ENCODE assay signal across 31 cellular contexts in genomic region chr9:137148661-137149060, GRCh38. TPM values are rescaled to one million over a fixed set of nuclear protein-coding genes. Genes with fewer than 3 reads are reported as not detected.
"Had no signal": no experiment of that assay in that cellular context is flagged by ENCODE, and none has a peak within 500 bp of the region (broad histone marks: within the 10 kb centered on the region; RNA-seq: fewer than 3 reads in every experiment).

No MANE protein-coding gene starts in this region.

- H3K4me3 ChIP-seq: coronary artery, gastrocnemius medialis, hepatocyte, ovary, skin epidermis, testis had no signal

- H3K4me1 ChIP-seq: gastrocnemius medialis, testis had no signal

- H3K27me3 ChIP-seq: ovary, testis had no signal

- H3K9me3 ChIP-seq: gastrocnemius medialis, ovary, testis had no signal

- H3K27ac ChIP-seq: coronary artery, gastrocnemius medialis, hepatocyte, ovary, skin epidermis, testis had no signal

- DNase-seq: activated CD4-positive, alpha-beta T cell treated with anti-CD3 and anti-CD28 coated beads for 36 hours; activated CD4-positive, alpha-beta T cell treated with anti-CD3 and anti-CD28 coated beads, Interleukin-2, amount 50 U/mL, for 4 hours; activated CD4-positive, CD25-positive, alpha-beta regulatory T cell; activated effector memory CD4-positive, alpha-beta T cell treated with Interleukin-2 at 50 U/mL for 16 hours; activated naive CD4-positive, alpha-beta T cell treated with Interleukin-2 at 50 U/mL for 16 hours; activated T-cell treated with anti-CD3 and anti-CD28 coated beads for 4 hours; activated T-cell treated with anti-CD3 and anti-CD28 coated beads, Interleukin-2, amount 50 U/mL, for 72 hours; anterior cingulate cortex; cerebellar nuclear complex; effector memory CD8-positive, alpha-beta T cell; erythroblast; gastrocnemius medialis; kidney; left colon; naive B cell; nephron progenitor cell; ovary; stimulated activated CD4-positive, alpha-beta T cell treated with anti-CD3 and anti-CD28 coated beads, Interleukin-12 subunit alpha, Interleukin-12 subunit beta, amount 100 ng/mL, for 4 hours; stimulated activated CD4-positive, alpha-beta T cell treated with anti-CD3 and anti-CD28 coated beads, Interleukin-4, amount 100 ng/mL, for 1 hour; stimulated activated naive CD8-positive, alpha-beta T cell treated with anti-CD3 and anti-CD28 coated beads, Interleukin-15, Interleukin-2, amounts not matched to agents 100 U/mL and 50 U/mL, for 24 hours; testis; trophoblast cell had no signal

- H3K36me3 ChIP-seq: gastrocnemius medialis, ovary had no signal

- ATAC-seq: activated CD4-positive, alpha-beta T cell treated with anti-CD3 and anti-CD28 coated beads for 36 hours; activated T-cell treated with anti-CD3 and anti-CD28 coated beads, Interleukin-2, amount 50 U/mL, for 72 hours; effector memory CD8-positive, alpha-beta T cell; gastrocnemius medialis; left colon; sciatic nerve; stimulated activated naive CD8-positive, alpha-beta T cell treated with anti-CD3 and anti-CD28 coated beads, Interleukin-15, Interleukin-2, amounts not matched to agents 100 U/mL and 50 U/mL, for 24 hours had no signal

RNA-seq across cellular contexts. Expression of gene GRIN1, which starts 9.7 kb away (rescaled TPM):
- total RNA-seq: gastrocnemius medialis, hepatocyte, sciatic nerve had no signal

RNA-seq across cellular contexts. Expression of gene LRRC26, which starts 21.2 kb away (rescaled TPM):
- total RNA-seq: activated CD4-positive, alpha-beta T cell treated with anti-CD3 and anti-CD28 coated beads for 36 hours; activated T-cell treated with anti-CD3 and anti-CD28 coated beads, Interleukin-2, amount 50 U/mL, for 72 hours; gastrocnemius medialis; mesothelial cell of epicardium; renal cortical epithelial cell; sciatic nerve had no signal

RNA-seq across cellular contexts. Expression of gene TMEM210, which starts 23.2 kb away (rescaled TPM):
- total RNA-seq: activated CD4-positive, alpha-beta T cell treated with anti-CD3 and anti-CD28 coated beads for 36 hours; bronchial epithelial cell; gastrocnemius medialis; hepatocyte; kidney; lower leg skin; mesothelial cell of epicardium; ovary; progenitor cell of endocrine pancreas; renal cortical epithelial cell; sciatic nerve had no signal
